In genomic region chr9:95516221-95516735, GRCh38 we compare ENCODE assay signal across 9 cellular contexts. TPM values are rescaled to one million over a fixed set of nuclear protein-coding genes. Genes with fewer than 3 reads are reported as not detected.
DNase-seq lines count a peak whose midpoint lies in the region; ATAC-seq and TF ChIP-seq lines count a peak whose summit lies in the region.
"Had no signal": no experiment of that assay in that cellular context is flagged by ENCODE, and none has a peak within 500 bp of the region (broad histone marks: within the 10 kb centered on the region; RNA-seq: fewer than 3 reads in every experiment).

No MANE protein-coding gene starts in this region.

- H3K4me2 ChIP-seq in fibroblast of lung (ENCODE audit: extremely low read depth, insufficient read depth, low read length): peak overlapping the region; percentile 94
- no peak overlapping the region for H3K4me2 ChIP-seq in Karpas-422 (ENCODE audit: low read depth, low read length, poor library complexity, severe bottlenecking)

- CTCF ChIA-PET in T-cell (lab: Charles Lee): interaction anchor here (0.6 kb wide), 2 partner anchors 69 to 875 kb away, joined by 3 to 5 read pairs; no protein-coding TSS in a partner anchor

- peak; percentile 25 to 57 (median 51) for ATAC-seq in T-cell (replicated peaks in 1 of 4)
- no peak for ATAC-seq in HG03378 (IDR thresholded peaks at IDR 0.05; ENCODE audit: unreplicated experiment)

- H3K27ac ChIP-seq in fibroblast of lung (ENCODE audit: insufficient read depth, low read length) (no peak overlapping the region), ovary (no peak overlapping the region), Karpas-422 (ENCODE audit: low read length) (no peak overlapping the region)

- peak overlapping the region; percentile 92 to 97 (median 95) for H3K4me3 Mint-ChIP-seq in T-cell

- TF ChIP-seq CTCF in fibroblast of lung (conservative IDR thresholded peaks at IDR 0.05 in 1 of 2, IDR thresholded peaks at IDR 0.05 in 1 of 2; ENCODE audit: low read depth in 1 of 2, low read length in 2 of 2) (no peak), ovary (IDR thresholded peaks at IDR 0.05) (no peak)

- H3K79me2 ChIP-seq in fibroblast of lung (ENCODE audit: control insufficient read depth, insufficient read depth, low read length): peaks cover 4% of the 10 kb centered on the region
- H3K79me2 ChIP-seq in Karpas-422 (ENCODE audit: low read length): no peaks in the 10 kb centered on the region

- peaks cover 0 to 8% (median 5%) of the 10 kb centered on the region in 3 donors for H3K9me3 Mint-ChIP-seq in T-cell

- H2AFZ ChIP-seq in fibroblast of lung (ENCODE audit: low read length) (peak overlapping the region; percentile 71), Karpas-422 (ENCODE audit: low read length) (no peak overlapping the region)

- H3K27me3 ChIP-seq in fibroblast of lung (ENCODE audit: control insufficient read depth, insufficient read depth, low read length) (peaks cover 5% of the 10 kb centered on the region), ovary (no peaks in the 10 kb centered on the region), Karpas-422 (ENCODE audit: low read length) (no peaks in the 10 kb centered on the region)

- peaks cover 13 to 22% of the 10 kb centered on the region in 2 donors for H3K27me3 Mint-ChIP-seq in T-cell

- H3K9me2 ChIP-seq in Karpas-422 (replicated peaks; ENCODE audit: insufficient read depth, low read length): no peaks in the 10 kb centered on the region

- H3K27ac Mint-ChIP-seq in T-cell: peak overlapping the region in 1 of 2 donors; percentile 75

- H3K36me3 Mint-ChIP-seq in T-cell: peaks cover 5% of the 10 kb centered on the region

- intact Hi-C loops in ovary (cut with DNase I): no loop called here

- POLR2A ChIA-PET in T-cell (lab: Charles Lee): no interaction called here

- no peak for TF ChIP-seq EP300 in ovary (IDR thresholded peaks at IDR 0.05)

- no peaks in the 10 kb centered on the region for H4K20me1 ChIP-seq in fibroblast of lung (ENCODE audit: control insufficient read depth, extremely low read depth, insufficient read depth, low read length)
- H4K20me1 ChIP-seq in Karpas-422 (ENCODE audit: insufficient read depth, low read depth, low read length): no peaks in the 10 kb centered on the region

- DNase-seq in NCI-H2107 treated with DMSO at 0.1 percent for 48 hours (lab: John Stamatoyannopoulos, UW; ENCODE audit: unreplicated experiment) (peak; percentile 8), NCI-H2107 (lab: John Stamatoyannopoulos, UW) (no peak), T-cell (peak in 1 of 34 experiments; percentile 15), fibroblast of lung (ENCODE audit: low read depth in 2 of 2) (peak in 1 of 2 donors; percentile 19), ovary (peak in 2 of 5 donors; percentile 35 to 43), Karpas-422 (no peak)
- no peak for DNase-seq in activated CD4-positive, alpha-beta T cell treated with anti-CD3 and anti-CD28 coated beads for 1 hour
- DNase-seq: DND-41 had no signal

- H3K36me3 ChIP-seq in fibroblast of lung (ENCODE audit: control insufficient read depth, insufficient read depth, low read length) (no peaks in the 10 kb centered on the region), ovary (no peaks in the 10 kb centered on the region), Karpas-422 (ENCODE audit: insufficient read depth, low read length) (no peaks in the 10 kb centered on the region)

- H3K9ac ChIP-seq in fibroblast of lung (ENCODE audit: insufficient read depth, low read length): no peak overlapping the region
- no peak overlapping the region for H3K9ac ChIP-seq in Karpas-422 (ENCODE audit: low read length)

- H3K4me1 Mint-ChIP-seq in T-cell: peaks cover 29 to 42% (median 37%) of the 10 kb centered on the region in 3 donors

- H3K9me3 ChIP-seq in fibroblast of lung (ENCODE audit: control insufficient read depth, insufficient read depth, low read depth, low read length) (no peaks in the 10 kb centered on the region), ovary (no peaks in the 10 kb centered on the region), Karpas-422 (ENCODE audit: low read length) (no peaks in the 10 kb centered on the region)

- no peak for TF ChIP-seq POLR2A in ovary (IDR thresholded peaks at IDR 0.05)

- WGBS in ovary, 3 donors: 0 to 1% (median 0%) methylated on average over 23 to 68 of the region's 69 CpGs

- H3K4me1 ChIP-seq in fibroblast of lung (ENCODE audit: control insufficient read depth, extremely low read depth, insufficient read depth, low read length): peaks cover 8% of the 10 kb centered on the region
- no peaks in the 10 kb centered on the region for H3K4me1 ChIP-seq in ovary (ENCODE audit: insufficient read depth)
- H3K4me1 ChIP-seq in Karpas-422 (ENCODE audit: low read length): peaks cover 13% of the 10 kb centered on the region

- H3K4me3 ChIP-seq in fibroblast of lung (replicated peaks in 1 of 4; ENCODE audit: control extremely low read depth in 1 of 4, insufficient read depth in 1 of 4, low read depth in 3 of 4, low read length in 4 of 4): peak overlapping the region; percentile 65 to 87 (median 72)
- peak overlapping the region; percentile 49 for H3K4me3 ChIP-seq in ovary
- H3K4me3 ChIP-seq in Karpas-422 (ENCODE audit: low read length): no peak overlapping the region

RNA-seq across cellular contexts. Expression of gene PTCH1, which starts 0.5 kb away (rescaled TPM):
- total RNA-seq in T-cell (10 to 100 TPM; 23.4 to 35.5 (median 29.2) TPM), fibroblast of lung (18.0 and 20.1 TPM in 2 replicates), ovary (10 to 100 TPM in 5 of 7 donors, 1 to 10 TPM in 2; 6.4 to 24.3 (median 12.2) TPM)
- polyA plus RNA-seq in fibroblast of lung (3.2 and 3.3 TPM in 2 replicates), ovary (10 to 100 TPM; 13.6 to 17.5 TPM)
- 4.5 and 6.5 TPM in 2 replicates for polyA plus RNA-seq in fibroblast of lung (2012)
- polyA minus RNA-seq in fibroblast of lung (ENCODE audit: low replicate concordance): 15.9 and 22.9 TPM in 2 replicates
- 11.7 and 12.4 TPM in 2 replicates for total RNA-seq in Karpas-422 (2014; rRNA removed; shearing (Covaris generic); ENCODE audit: low replicate concordance)
